In the genomic region with DNA sequence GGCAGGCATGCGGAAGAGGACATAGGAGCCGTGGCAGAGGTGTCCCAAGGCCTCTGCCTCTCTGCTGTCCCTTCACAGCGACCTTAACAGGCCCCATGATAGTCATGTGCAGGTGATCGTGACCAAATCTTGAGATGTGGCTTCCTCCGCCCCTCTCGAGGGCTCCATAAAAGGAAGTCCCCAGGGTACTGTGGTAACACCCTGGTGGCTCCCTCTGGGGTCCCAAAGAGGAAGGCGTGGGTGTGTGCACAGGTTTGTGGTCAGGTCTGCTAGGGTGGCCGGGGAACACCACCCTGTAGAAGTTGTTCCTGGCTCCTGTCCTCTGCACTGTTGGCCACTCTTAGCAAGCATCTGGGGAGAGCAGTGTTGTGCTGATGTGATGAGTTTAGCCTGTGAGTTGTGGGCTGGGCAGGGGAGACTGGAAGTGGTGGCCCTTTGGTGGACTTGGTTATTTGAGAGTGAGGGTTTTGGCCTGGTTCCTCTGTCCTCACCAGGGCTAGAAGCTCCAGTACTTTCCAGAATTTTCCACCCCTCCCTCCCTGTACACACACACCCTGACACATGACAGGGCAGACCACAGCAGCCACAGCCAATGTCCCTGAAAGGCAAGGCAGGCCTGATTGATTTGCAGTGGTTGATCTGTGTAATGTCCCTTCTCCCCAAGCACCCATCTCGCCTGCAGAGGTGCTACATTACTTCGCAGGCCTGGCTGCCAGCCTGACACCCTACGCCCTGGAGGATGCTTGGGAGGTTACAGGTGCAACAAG, we compare ENCODE assay signal across 7 cellular contexts.
DNase-seq lines count a peak whose midpoint lies in the region; ATAC-seq and TF ChIP-seq lines count a peak whose summit lies in the region.

No MANE protein-coding gene starts in this region.

- peaks cover 32% of the 10 kb centered on the region for H3K27me3 Mint-ChIP-seq in mesothelial cell of epicardium (ENCODE audit: low read depth)

- no peak overlapping the region for H3K4me2 ChIP-seq in neuronal stem cell (ENCODE audit: insufficient read depth, low read length, poor library complexity, severe bottlenecking)

- no peaks in the 10 kb centered on the region for H3K79me1 ChIP-seq in neuronal stem cell (ENCODE audit: low read depth, low read length)

- no peak overlapping the region for H2AFZ ChIP-seq in neuronal stem cell (ENCODE audit: low read length)

- H3K27ac ChIP-seq in neuronal stem cell (replicated peaks; ENCODE audit: low read length) (no peak overlapping the region), gastroesophageal sphincter (no peak overlapping the region)

- no peak for TF ChIP-seq EP300 in gastroesophageal sphincter (IDR thresholded peaks at IDR 0.05)

- no peak overlapping the region for H3K4ac ChIP-seq in neuronal stem cell (ENCODE audit: low read length)

- no peaks in the 10 kb centered on the region for H3K9me3 ChIP-seq in neuronal stem cell (replicated peaks in 1 of 2; ENCODE audit: control insufficient read depth in 2 of 2, insufficient read depth in 1 of 2, low read depth in 1 of 2, low read length in 2 of 2)
- peaks cover 0 to 5% (median 0%) of the 10 kb centered on the region in 3 donors for H3K9me3 ChIP-seq in gastroesophageal sphincter

- H4K8ac ChIP-seq in neuronal stem cell (ENCODE audit: low read depth, low read length) = no peak overlapping the region

- DNase-seq in NOMO-1 treated with DMSO at 0.1 percent for 48 hours (lab: John Stamatoyannopoulos, UW; ENCODE audit: unreplicated experiment) (peak; percentile 79), neuronal stem cell (ENCODE audit: low spot score) (no peak), mesothelial cell of epicardium (ENCODE audit: low spot score in 2 of 2, unreplicated experiment in 2 of 2) (no peak), amygdala (lab: John Stamatoyannopoulos, UW) (no peak)

- no peak overlapping the region for H2AK5ac ChIP-seq in neuronal stem cell (ENCODE audit: low read depth, low read length)

- H3K23ac ChIP-seq in neuronal stem cell (ENCODE audit: low read depth, low read length, poor library complexity) = no peak overlapping the region

- TF ChIP-seq CTCF in gastroesophageal sphincter (IDR thresholded peaks at IDR 0.05) = no peak
- no peak for TF ChIP-seq CTCF in mesothelial cell of epicardium (IDR thresholded peaks at IDR 0.05; ENCODE audit: unreplicated experiment)

- no peak overlapping the region for H4K91ac ChIP-seq in neuronal stem cell (ENCODE audit: low read depth, low read length, poor library complexity)

- no peak overlapping the region for H2BK120ac ChIP-seq in neuronal stem cell (ENCODE audit: low read depth, low read length)

- no CpG with 5 or more reads among the region's 11 CpGs for WGBS in neuronal stem cell (ENCODE audit: extremely low coverage in 2 of 2, insufficient read length in 2 of 2, insufficient replicate concordance in 1 of 2), 2 donors
- no CpG with 5 or more reads among the region's 11 CpGs for WGBS in gastroesophageal sphincter (ENCODE audit: low coverage in 1 of 2), 2 donors

- no peak overlapping the region for H3K14ac ChIP-seq in neuronal stem cell (ENCODE audit: low read length)

- H3K4me1 ChIP-seq in neuronal stem cell (ENCODE audit: control insufficient read depth in 2 of 2, insufficient read depth in 1 of 2, low read depth in 1 of 2, low read length in 2 of 2) (peaks cover 6 to 25% of the 10 kb centered on the region in 2 donors), gastroesophageal sphincter (no peaks in the 10 kb centered on the region)

- no peak overlapping the region for H3K9ac ChIP-seq in neuronal stem cell (ENCODE audit: low read depth, low read length, poor library complexity)

- H3K4me1 Mint-ChIP-seq in mesothelial cell of epicardium = no peaks in the 10 kb centered on the region

- H3K36me3 ChIP-seq in neuronal stem cell (replicated peaks in 1 of 2; ENCODE audit: control insufficient read depth in 2 of 2, insufficient read depth in 2 of 2, low read length in 2 of 2) (no peaks in the 10 kb centered on the region), gastroesophageal sphincter (no peaks in the 10 kb centered on the region)

- H3K4me3 ChIP-seq in neuronal stem cell (ENCODE audit: low read length in 2 of 2) = no peak overlapping the region
- no peak overlapping the region for H3K4me3 ChIP-seq in gastroesophageal sphincter

- TF ChIP-seq POLR2A in gastroesophageal sphincter (IDR thresholded peaks at IDR 0.05) = no peak

- H3K27me3 ChIP-seq in neuronal stem cell (ENCODE audit: control insufficient read depth in 3 of 3, insufficient read depth in 3 of 3, low read depth in 1 of 3, low read length in 3 of 3) (peaks cover 0 to 7% (median 0%) of the 10 kb centered on the region in 3 experiments), gastroesophageal sphincter (peaks cover 55% of the 10 kb centered on the region)

- no peaks in the 10 kb centered on the region for H3K36me3 Mint-ChIP-seq in mesothelial cell of epicardium

- H3K18ac ChIP-seq in neuronal stem cell (ENCODE audit: low read length) = peak overlapping the region; percentile 15

- peaks cover 8% of the 10 kb centered on the region for H3K9me3 Mint-ChIP-seq in mesothelial cell of epicardium

- no peak overlapping the region for H2BK5ac ChIP-seq in neuronal stem cell (ENCODE audit: low read length)

- peak overlapping the region; percentile 34 for H2BK15ac ChIP-seq in neuronal stem cell (ENCODE audit: low read length)

- ATAC-seq in GM18873 (IDR thresholded peaks at IDR 0.05; ENCODE audit: low FRiP score, unreplicated experiment) (peak; percentile 91), HG02623 (IDR thresholded peaks at IDR 0.05; ENCODE audit: unreplicated experiment) (peak; percentile 90), gastroesophageal sphincter (no peak)

- no peak overlapping the region for H3K4me3 Mint-ChIP-seq in mesothelial cell of epicardium

- no peak overlapping the region for H3K27ac Mint-ChIP-seq in mesothelial cell of epicardium

- no peak overlapping the region for H2BK12ac ChIP-seq in neuronal stem cell (ENCODE audit: low read length)
